ENCODE assay signal across 10 cellular contexts in the genomic region with DNA sequence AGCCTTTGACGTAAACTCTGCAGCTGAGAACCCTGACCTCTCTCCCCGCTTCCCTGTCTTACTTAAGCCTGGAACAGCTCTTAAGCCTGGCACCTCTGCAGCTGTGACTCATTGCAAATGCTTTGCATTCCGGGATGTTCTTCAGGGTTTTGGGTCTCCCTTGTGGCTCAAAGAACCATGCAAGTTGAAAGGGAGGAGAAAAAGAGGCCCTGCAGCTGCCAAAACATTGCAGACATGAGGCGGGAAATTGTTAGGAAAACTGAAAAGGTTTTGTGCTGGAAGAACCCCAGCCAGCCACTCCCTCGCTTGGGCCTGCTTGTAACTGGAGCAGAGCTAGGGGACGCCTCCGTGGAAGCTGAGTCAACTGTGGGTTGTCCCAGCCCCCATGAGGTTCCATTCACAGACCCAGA.
A peak's percentile ranks its signal among the peaks of the same experiment; 100 is the strongest.
DNase-seq lines count a peak whose midpoint lies in the region; ATAC-seq and TF ChIP-seq lines count a peak whose summit lies in the region.
"Had no signal": no experiment of that assay in that cellular context is flagged by ENCODE, and none has a peak within 500 bp of the region (broad histone marks: within the 10 kb centered on the region; RNA-seq: fewer than 3 reads in every experiment).

No MANE protein-coding gene starts in this region.

- POLR2A ChIA-PET in AG04449 (lab: Yijun Ruan, JAX): interaction anchor here (0.6 to 1.5 kb wide), 3 partner anchors 20 to 60 kb away, joined by 3 to 5 read pairs (median 3); a partner anchor contains a TSS

- peaks cover 5% of the 10 kb centered on the region for H3K27me3 Mint-ChIP-seq in nephron (ENCODE audit: low read depth)

- no peaks in the 10 kb centered on the region for H3K9me3 Mint-ChIP-seq in nephron

- H3K4me3 ChIP-seq in AG04449 (ENCODE audit: low read depth, low read length) (peak overlapping the region; percentile 12; the same call in 1 of the 2 replicates), fibroblast of mammary gland (ENCODE audit: control insufficient read depth, low read depth, low read length) (no peak overlapping the region)

- no peak for ATAC-seq in HG02798 (IDR thresholded peaks at IDR 0.05; ENCODE audit: poor library complexity, unreplicated experiment)
- no peak for ATAC-seq in GM21423 (IDR thresholded peaks at IDR 0.05; ENCODE audit: unreplicated experiment)
- ATAC-seq: activated CD8-positive, alpha-beta memory T cell treated with anti-CD3 and anti-CD28 coated beads, Interleukin-2, amount 10 ng/mL, durations not matched to agents 7 days and 5 days had no signal

- H3K27ac Mint-ChIP-seq in nephron: peak overlapping the region; percentile 68 to 82 (median 77)
- H3K27ac Mint-ChIP-seq: activated CD8-positive, alpha-beta memory T cell treated with anti-CD3 and anti-CD28 coated beads, Interleukin-2, amount 10 ng/mL, durations not matched to agents 7 days and 5 days had no signal

- CTCF ChIA-PET in AG04449 (lab: Yijun Ruan, JAX): interaction anchor here (0.8 to 2.1 kb wide), 6 partner anchors 9 to 182 kb away, joined by 3 to 7 read pairs (median 4); no protein-coding TSS in a partner anchor

- no peaks in the 10 kb centered on the region for H3K36me3 Mint-ChIP-seq in nephron (ENCODE audit: low read depth)
- H3K36me3 Mint-ChIP-seq: activated CD8-positive, alpha-beta memory T cell treated with anti-CD3 and anti-CD28 coated beads, Interleukin-2, amount 10 ng/mL, durations not matched to agents 7 days and 5 days had no signal

- no peak for TF ChIP-seq CTCF in AG04449 (IDR thresholded peaks at IDR 0.05; ENCODE audit: insufficient read depth, low read length, missing control alignments)
- no peak for TF ChIP-seq CTCF in fibroblast of mammary gland (conservative IDR thresholded peaks at IDR 0.05; ENCODE audit: control insufficient read depth, insufficient read depth, low read depth, low read length)
- TF ChIP-seq CTCF in nephron (IDR thresholded peaks at IDR 0.05; ENCODE audit: unreplicated experiment in 3 of 3): no peak

- peak overlapping the region in 2 of 3 experiments; percentile 15 to 26 for H3K4me3 Mint-ChIP-seq in nephron
- H3K4me3 Mint-ChIP-seq: activated CD8-positive, alpha-beta memory T cell treated with anti-CD3 and anti-CD28 coated beads, Interleukin-2, amount 10 ng/mL, durations not matched to agents 7 days and 5 days had no signal

- DNase-seq in AG04449 (ENCODE audit: low read depth, low spot score) (peak; percentile 96), RPMI7951 (ENCODE audit: low read depth) (peak; percentile 94), fibroblast of mammary gland (ENCODE audit: low read depth) (peak; percentile 99), NK-92 (lab: John Stamatoyannopoulos, UW; ENCODE audit: unreplicated experiment) (no peak), NCI-H1105 (lab: John Stamatoyannopoulos, UW) (no peak)
- DNase-seq: activated CD8-positive, alpha-beta memory T cell treated with anti-CD3 and anti-CD28 coated beads, Interleukin-2, amount 10 ng/mL, durations not matched to agents 7 days and 5 days; COR-L47 had no signal

- H3K4me1 Mint-ChIP-seq in nephron: peaks cover 46% of the 10 kb centered on the region
- H3K4me1 Mint-ChIP-seq: activated CD8-positive, alpha-beta memory T cell treated with anti-CD3 and anti-CD28 coated beads, Interleukin-2, amount 10 ng/mL, durations not matched to agents 7 days and 5 days had no signal

Comparison
In these comparisons a context has a peak if more than half of its experiments do, and no peak if none do; other contexts are left out.
1. DNase-seq: peak in AG04449 (single experiment), RPMI7951 (single experiment) and fibroblast of mammary gland (single experiment); none in NK-92 (single experiment) and NCI-H1105 (single experiment).